Comparison of ENCODE assay signal across 10 cellular contexts in the genomic region with DNA sequence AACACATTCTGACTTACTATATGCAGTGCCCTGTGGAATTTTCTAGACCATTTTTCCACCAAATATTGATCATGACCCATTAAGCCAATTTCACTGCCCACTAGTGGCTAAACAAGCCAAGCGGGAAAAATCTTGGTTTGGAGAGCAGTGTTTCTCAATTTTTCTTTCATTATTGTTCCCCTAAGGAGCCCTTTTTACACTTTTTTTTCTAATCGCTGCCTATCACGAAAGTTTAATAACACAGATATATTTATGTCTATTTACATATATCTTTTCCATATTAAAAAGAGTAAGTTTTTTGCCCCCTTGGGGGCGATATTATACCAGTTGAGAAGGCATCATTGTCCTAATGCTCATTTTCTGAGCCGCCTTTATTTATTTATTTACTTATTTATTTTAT. TPM values are rescaled to one million over a fixed set of nuclear protein-coding genes. Genes with fewer than 3 reads are reported as not detected.
DNase-seq lines count a peak whose midpoint lies in the region; ATAC-seq, FAIRE-seq and TF ChIP-seq lines count a peak whose summit lies in the region.
"Had no signal": no experiment of that assay in that cellular context is flagged by ENCODE, and none has a peak within 500 bp of the region (broad histone marks: within the 10 kb centered on the region; RNA-seq: fewer than 3 reads in every experiment).

No MANE protein-coding gene starts in this region.

- no peak for TF ChIP-seq POLR2A in HepG2 (IDR thresholded peaks at IDR 0.05; ENCODE audit: insufficient read depth in 1 of 2, low read depth in 2 of 2, low read length in 2 of 2)

- H3K4me3 ChIP-seq in AG10803 (ENCODE audit: low read length) = no peak overlapping the region
- no peak overlapping the region for H3K4me3 ChIP-seq in ascending aorta
- no peak overlapping the region for H3K4me3 ChIP-seq in HepG2 (replicated peaks in 1 of 3; ENCODE audit: insufficient read depth in 1 of 3, low read depth in 2 of 3, low read length in 3 of 3)

- H2BK5ac ChIP-seq in H9 (ENCODE audit: insufficient read length, low read length) = no peak overlapping the region

- no peaks in the 10 kb centered on the region for H3K79me2 ChIP-seq in H9 (ENCODE audit: insufficient read depth, low read length)
- no peaks in the 10 kb centered on the region for H3K79me2 ChIP-seq in HepG2 (ENCODE audit: insufficient read depth, low read length)

- TF ChIP-seq EP300 in HepG2 (IDR thresholded peaks at IDR 0.05; ENCODE audit: low read depth in 2 of 2, low read length in 2 of 2) (no peak), HepG2 (CRISPR knock-in tag; IDR thresholded peaks at IDR 0.05; ENCODE audit: borderline replicate concordance) (no peak)

- intact Hi-C loops in ascending aorta (cut with DNase I) (no loop called here), HepG2 (cut with micrococcal nuclease; ENCODE audit: unreplicated experiment) (loop anchor here (1.0 kb wide), 1 partner anchor 50 kb away; no protein-coding TSS in a partner anchor)

- no peak overlapping the region for H2BK120ac ChIP-seq in H9 (ENCODE audit: low read depth, low read length, poor library complexity, severe bottlenecking)

- H3K36me3 ChIP-seq in ascending aorta = no peaks in the 10 kb centered on the region
- H3K36me3 ChIP-seq in HepG2 (replicated peaks in 1 of 2; ENCODE audit: control insufficient read depth in 1 of 2, insufficient read depth in 2 of 2, low read length in 2 of 2) = no peaks in the 10 kb centered on the region

- H3K4me3 Mint-ChIP-seq in H9 = no peak overlapping the region
- H3K4me3 Mint-ChIP-seq: activated B cell treated with CpG ODN at 0.5 μM for 24 hours had no signal

- H3K27ac ChIP-seq in H9 (ENCODE audit: insufficient read length, low read depth, low read length) = no peak overlapping the region
- H3K27ac ChIP-seq in ascending aorta = no peak overlapping the region
- no peak overlapping the region for H3K27ac ChIP-seq in HepG2 (ENCODE audit: extremely low read length, insufficient read depth, low read length)

- no peak for TF ChIP-seq RAD21 in HepG2 (CRISPR knock-in tag; IDR thresholded peaks at IDR 0.05)

- WGBS in H9 (ENCODE audit: extremely low coverage, insufficient read length, low lambda C conversion rate) = no CpG with 5 or more reads among the region's 5 CpGs
- WGBS in HepG2 (ENCODE audit: low lambda C conversion rate) = 22% methylated on average over 5 of the region's 5 CpGs

- no peak overlapping the region for H4K91ac ChIP-seq in H9 (ENCODE audit: insufficient read length, low read depth, low read length)

- no peaks in the 10 kb centered on the region for H3K23me2 ChIP-seq in H9 (ENCODE audit: insufficient read length, low read depth, low read length, poor library complexity, severe bottlenecking)

- H4K20me1 ChIP-seq in H9 (ENCODE audit: control insufficient read depth, insufficient read depth, insufficient read length) = no peaks in the 10 kb centered on the region
- H4K20me1 ChIP-seq in HepG2 (ENCODE audit: insufficient read depth, low read length) = no peaks in the 10 kb centered on the region

- TF ChIP-seq CTCF in AG10803 (conservative IDR thresholded peaks at IDR 0.05; ENCODE audit: low read length) (peak; percentile 54), H9 (conservative IDR thresholded peaks at IDR 0.05) (peak; percentile 63), ascending aorta (IDR thresholded peaks at IDR 0.05) (peak in 2 of 3 experiments; percentile 33 to 51), HepG2 (CRISPR knock-in tag; IDR thresholded peaks at IDR 0.05) (peak; percentile 31; the same call in 1 of the 2 replicates)

- H3K79me1 ChIP-seq in H9 (ENCODE audit: insufficient read depth, low read depth, low read length, poor library complexity, severe bottlenecking) = no peaks in the 10 kb centered on the region

- no peaks in the 10 kb centered on the region for H3K4me1 Mint-ChIP-seq in H9

- no peaks in the 10 kb centered on the region; a peak in 1 of 5 replicates for H3K9me3 Mint-ChIP-seq in H9
- H3K9me3 Mint-ChIP-seq: activated B cell treated with CpG ODN at 0.5 μM for 24 hours had no signal

- H3K27ac Mint-ChIP-seq in H9 = no peak overlapping the region
- H3K27ac Mint-ChIP-seq: activated B cell treated with CpG ODN at 0.5 μM for 24 hours had no signal

- in situ Hi-C loops in HepG2 (cut with HindIII; ENCODE audit: extremely low pct_ligation_motif_present, low pct_unique_long_range_greater_than_20kb) = no loop called here

- no peak overlapping the region for H3K56ac ChIP-seq in H9 (ENCODE audit: insufficient read length, low read depth, low read length)

- H2BK20ac ChIP-seq in H9 (ENCODE audit: low read depth, low read length, poor library complexity, severe bottlenecking) = no peak overlapping the region

- DNase-seq in AG10803 (ENCODE audit: low read depth) (peak; percentile 44), H9 (no peak), ascending aorta (ENCODE audit: low spot score in 2 of 2) (no peak), HepG2 (ENCODE audit: low spot score) (no peak), HPDE6-E6E7 (ENCODE audit: extremely low spot score) (no peak), foreskin melanocyte (no peak)
- DNase-seq: activated B cell treated with CpG ODN at 0.5 μM for 24 hours had no signal

- no peak overlapping the region for H2BK12ac ChIP-seq in H9 (ENCODE audit: insufficient read length, low read depth, low read length)

- H3T11ph ChIP-seq in H9 (ENCODE audit: low read length) = no peak overlapping the region

- H3K9me3 ChIP-seq in H9 (ENCODE audit: control insufficient read depth, low read depth, low read length) (no peaks in the 10 kb centered on the region), ascending aorta (no peaks in the 10 kb centered on the region), HepG2 (ENCODE audit: low read length) (no peaks in the 10 kb centered on the region)

- no peaks in the 10 kb centered on the region for H3K4me1 ChIP-seq in H9 (ENCODE audit: insufficient read depth, low read length)
- no peaks in the 10 kb centered on the region for H3K4me1 ChIP-seq in ascending aorta
- peaks cover 22% of the 10 kb centered on the region for H3K4me1 ChIP-seq in HepG2 (ENCODE audit: insufficient read depth, low read length)

- no peak overlapping the region for H2BK15ac ChIP-seq in H9 (ENCODE audit: low read depth, low read length)

- no peak overlapping the region for H3K18ac ChIP-seq in H9 (ENCODE audit: insufficient read length, low read depth, low read length)

- no peak overlapping the region for H2AFZ ChIP-seq in H9 (ENCODE audit: low read length)
- no peak overlapping the region for H2AFZ ChIP-seq in HepG2 (ENCODE audit: low read length)

- peaks cover 24% of the 10 kb centered on the region for H3K27me3 Mint-ChIP-seq in H9 (ENCODE audit: low read depth)
- H3K27me3 Mint-ChIP-seq: activated B cell treated with CpG ODN at 0.5 μM for 24 hours had no signal

- no peak overlapping the region for H4K5ac ChIP-seq in H9 (ENCODE audit: insufficient read length, low read depth, low read length)

- H3K14ac ChIP-seq in H9 (ENCODE audit: insufficient read depth, low read length) = no peak overlapping the region

- no peaks in the 10 kb centered on the region for H3K36me3 Mint-ChIP-seq in H9 (ENCODE audit: insufficient read depth in 1 of 3, low read depth in 3 of 3)

- no TSS peak for BruUV-seq in HepG2 (replicated peaks; lab: Mats Ljungman, UMichigan)

- no peak for ATAC-seq in HepG2
- ATAC-seq in GM18868 (IDR thresholded peaks at IDR 0.05; ENCODE audit: unreplicated experiment) = no peak
- ATAC-seq in GM18870 (IDR thresholded peaks at IDR 0.05; ENCODE audit: unreplicated experiment) = no peak

- CTCF ChIA-PET in HepG2 (lab: Yijun Ruan, JAX; ENCODE audit: low intra/inter-chr PET ratio, low total read pairs) = interaction anchor here (1.4 to 2.1 kb wide), 2 partner anchors 13 to 50 kb away, joined by 6 to 8 read pairs; partner anchors contain the start of gene TBX6

- no peak overlapping the region for H2AK5ac ChIP-seq in H9 (ENCODE audit: insufficient read length, low read length)

- H3K27me3 ChIP-seq in H9 (ENCODE audit: insufficient read depth, low read length) = no peaks in the 10 kb centered on the region
- no peaks in the 10 kb centered on the region for H3K27me3 ChIP-seq in ascending aorta
- peaks cover 0 to 20% of the 10 kb centered on the region in 2 experiments; a peak in 2 of 5 replicates for H3K27me3 ChIP-seq in HepG2 (ENCODE audit: control insufficient read depth in 1 of 2, insufficient read depth in 2 of 2, low read length in 2 of 2)

- no peak overlapping the region for H3K9ac ChIP-seq in H9 (ENCODE audit: extremely low read depth, insufficient read length, low read length)
- no peak overlapping the region for H3K9ac ChIP-seq in HepG2 (ENCODE audit: insufficient read depth, low read depth, low read length)

- H3K23ac ChIP-seq in H9 (ENCODE audit: insufficient read length, low read depth, low read length) = no peak overlapping the region

- no peak overlapping the region for H4K8ac ChIP-seq in H9 (replicated peaks; ENCODE audit: insufficient read length, low read depth, low read length)

- FAIRE-seq in HepG2 (lab: Jason Lieb, UNC) = no peak

- H3K4ac ChIP-seq in H9 (ENCODE audit: low read depth, low read length) = no peak overlapping the region

- POLR2A ChIA-PET in HepG2 (lab: Yijun Ruan, JAX) = no interaction called here

- no peak overlapping the region for H3K4me2 ChIP-seq in H9 (ENCODE audit: insufficient read depth, insufficient read length, low read length)
- H3K4me2 ChIP-seq in HepG2 (ENCODE audit: low read depth, low read length) = no peak overlapping the region

RNA-seq across cellular contexts. Expression of gene TLCD3B, which starts 10.8 kb away (rescaled TPM):
- total RNA-seq in H9 (2021) = 20.9 and 22.3 TPM in 2 replicates
- not detected for total RNA-seq in ascending aorta
- total RNA-seq in HepG2 (2016; rRNA removed; fragmentation: Illumina TruSeq; extraction: Trizol) = not detected in 2 replicates
- total RNA-seq in HepG2 (2016; cell fraction: cytosol; rRNA removed; fragmentation: Illumina TruSeq; extraction: Trizol; ENCODE audit: low read depth) = not detected in 2 replicates
- total RNA-seq in HepG2 (2016; cell fraction: insoluble cytoplasmic fraction; rRNA removed; fragmentation: Illumina TruSeq; extraction: Trizol) = not detected in 2 replicates
- total RNA-seq in HepG2 (2016; cell fraction: membrane; rRNA removed; fragmentation: Illumina TruSeq; extraction: Trizol) = not detected in 2 replicates
- not detected in 2 replicates for total RNA-seq in HepG2 (2016; cell fraction: nucleus; rRNA removed; fragmentation: Illumina TruSeq; extraction: Trizol)
- polyA plus RNA-seq in HepG2 (2011; rRNA removed) = 0.24 TPM in 1 of 2 replicates, not detected in the other
- not detected in 2 replicates for polyA plus RNA-seq in HepG2 (2011; cell fraction: cytosol; rRNA removed)
- 0.10 and 0.54 TPM in 2 replicates for polyA plus RNA-seq in HepG2 (2011; cell fraction: nucleus; rRNA removed)
- polyA plus RNA-seq in HepG2 (2012) = not detected in 2 replicates
- not detected in 2 replicates for polyA plus RNA-seq in HepG2 (2016; cell fraction: cytosol; fragmentation: Illumina TruSeq; extraction: Trizol; ENCODE audit: low read depth)
- not detected in 2 replicates for polyA plus RNA-seq in HepG2 (2016; cell fraction: insoluble cytoplasmic fraction; fragmentation: Illumina TruSeq; extraction: Trizol; ENCODE audit: low read depth)
- not detected in 2 replicates for polyA plus RNA-seq in HepG2 (2016; cell fraction: membrane; fragmentation: Illumina TruSeq; extraction: Trizol; ENCODE audit: low read depth)
- not detected in 2 replicates for polyA plus RNA-seq in HepG2 (2016; cell fraction: nucleus; fragmentation: Illumina TruSeq; extraction: Trizol; ENCODE audit: insufficient read depth, low read depth)
- polyA minus RNA-seq in HepG2 (2011; rRNA and poly(A)+ RNA removed; ENCODE audit: low replicate concordance) = 0.72 TPM in 1 of 2 replicates, not detected in the other
- polyA minus RNA-seq in HepG2 (2011; cell fraction: cytosol; rRNA and poly(A)+ RNA removed) = not detected in 2 replicates
- polyA minus RNA-seq in HepG2 (2011; cell fraction: nucleus; rRNA and poly(A)+ RNA removed) = not detected in 2 replicates
- total RNA-seq: activated B cell treated with CpG ODN at 0.5 μM for 24 hours had no signal

RNA-seq across cellular contexts. Expression of gene C16orf92, which starts 18.8 kb away (rescaled TPM):
- not detected in 2 replicates for total RNA-seq in H9 (2021)
- not detected for total RNA-seq in ascending aorta
- not detected in 2 replicates for total RNA-seq in HepG2 (2016; rRNA removed; fragmentation: Illumina TruSeq; extraction: Trizol)
- not detected in 2 replicates for total RNA-seq in HepG2 (2016; cell fraction: cytosol; rRNA removed; fragmentation: Illumina TruSeq; extraction: Trizol; ENCODE audit: low read depth)
- total RNA-seq in HepG2 (2016; cell fraction: insoluble cytoplasmic fraction; rRNA removed; fragmentation: Illumina TruSeq; extraction: Trizol) = not detected in 2 replicates
- total RNA-seq in HepG2 (2016; cell fraction: membrane; rRNA removed; fragmentation: Illumina TruSeq; extraction: Trizol) = not detected in 2 replicates
- not detected in 2 replicates for total RNA-seq in HepG2 (2016; cell fraction: nucleus; rRNA removed; fragmentation: Illumina TruSeq; extraction: Trizol)
- polyA plus RNA-seq in HepG2 (2011; rRNA removed) = not detected in 2 replicates
- polyA plus RNA-seq in HepG2 (2011; cell fraction: cytosol; rRNA removed) = not detected in 2 replicates
- polyA plus RNA-seq in HepG2 (2011; cell fraction: nucleus; rRNA removed) = not detected in 2 replicates
- not detected in 2 replicates for polyA plus RNA-seq in HepG2 (2012)
- polyA plus RNA-seq in HepG2 (2016; cell fraction: cytosol; fragmentation: Illumina TruSeq; extraction: Trizol; ENCODE audit: low read depth) = not detected in 2 replicates
- not detected in 2 replicates for polyA plus RNA-seq in HepG2 (2016; cell fraction: insoluble cytoplasmic fraction; fragmentation: Illumina TruSeq; extraction: Trizol; ENCODE audit: low read depth)
- not detected in 2 replicates for polyA plus RNA-seq in HepG2 (2016; cell fraction: membrane; fragmentation: Illumina TruSeq; extraction: Trizol; ENCODE audit: low read depth)
- not detected in 2 replicates for polyA plus RNA-seq in HepG2 (2016; cell fraction: nucleus; fragmentation: Illumina TruSeq; extraction: Trizol; ENCODE audit: insufficient read depth, low read depth)
- not detected in 2 replicates for polyA minus RNA-seq in HepG2 (2011; rRNA and poly(A)+ RNA removed; ENCODE audit: low replicate concordance)
- polyA minus RNA-seq in HepG2 (2011; cell fraction: cytosol; rRNA and poly(A)+ RNA removed) = not detected in 2 replicates
- not detected in 2 replicates for polyA minus RNA-seq in HepG2 (2011; cell fraction: nucleus; rRNA and poly(A)+ RNA removed)
- total RNA-seq: activated B cell treated with CpG ODN at 0.5 μM for 24 hours, HT1080 had no signal

RNA-seq across cellular contexts. Expression of gene ALDOA, which starts 23.7 kb away (rescaled TPM):
- total RNA-seq in H9 (2021) (1,356 and 1,375 TPM in 2 replicates), ascending aorta (1,202 TPM), HepG2 (2016; rRNA removed; fragmentation: Illumina TruSeq; extraction: Trizol) (925 and 999 TPM in 2 replicates)
- 363 and 383 TPM in 2 replicates for total RNA-seq in HepG2 (2016; cell fraction: cytosol; rRNA removed; fragmentation: Illumina TruSeq; extraction: Trizol; ENCODE audit: low read depth)
- 919 and 949 TPM in 2 replicates for total RNA-seq in HepG2 (2016; cell fraction: insoluble cytoplasmic fraction; rRNA removed; fragmentation: Illumina TruSeq; extraction: Trizol)
- total RNA-seq in HepG2 (2016; cell fraction: membrane; rRNA removed; fragmentation: Illumina TruSeq; extraction: Trizol) = 400 and 482 TPM in 2 replicates
- total RNA-seq in HepG2 (2016; cell fraction: nucleus; rRNA removed; fragmentation: Illumina TruSeq; extraction: Trizol) = 406 and 421 TPM in 2 replicates
- polyA plus RNA-seq in HepG2 (2011; rRNA removed) = 1,884 and 1,912 TPM in 2 replicates
- polyA plus RNA-seq in HepG2 (2011; cell fraction: cytosol; rRNA removed) = 1,982 and 2,786 TPM in 2 replicates
- polyA plus RNA-seq in HepG2 (2011; cell fraction: nucleus; rRNA removed) = 1,265 and 1,338 TPM in 2 replicates
- polyA plus RNA-seq in HepG2 (2012) = 2,541 and 2,865 TPM in 2 replicates
- polyA plus RNA-seq in HepG2 (2016; cell fraction: cytosol; fragmentation: Illumina TruSeq; extraction: Trizol; ENCODE audit: low read depth) = 565 and 614 TPM in 2 replicates
- 1,258 and 1,452 TPM in 2 replicates for polyA plus RNA-seq in HepG2 (2016; cell fraction: insoluble cytoplasmic fraction; fragmentation: Illumina TruSeq; extraction: Trizol; ENCODE audit: low read depth)
- polyA plus RNA-seq in HepG2 (2016; cell fraction: membrane; fragmentation: Illumina TruSeq; extraction: Trizol; ENCODE audit: low read depth) = 559 and 571 TPM in 2 replicates
- polyA plus RNA-seq in HepG2 (2016; cell fraction: nucleus; fragmentation: Illumina TruSeq; extraction: Trizol; ENCODE audit: insufficient read depth, low read depth) = 791 and 794 TPM in 2 replicates
- polyA minus RNA-seq in HepG2 (2011; rRNA and poly(A)+ RNA removed; ENCODE audit: low replicate concordance) = 1,277 and 3,284 TPM in 2 replicates
- polyA minus RNA-seq in HepG2 (2011; cell fraction: cytosol; rRNA and poly(A)+ RNA removed) = 1,933 and 2,188 TPM in 2 replicates
- polyA minus RNA-seq in HepG2 (2011; cell fraction: nucleus; rRNA and poly(A)+ RNA removed) = 380 and 520 TPM in 2 replicates

RNA-seq across cellular contexts. Expression of gene DOC2A, which starts 31.0 kb away (rescaled TPM):
- 10.2 and 12.2 TPM in 2 replicates for total RNA-seq in H9 (2021)
- not detected for total RNA-seq in ascending aorta
- total RNA-seq in HepG2 (2016; rRNA removed; fragmentation: Illumina TruSeq; extraction: Trizol) = 0.15 and 0.21 TPM in 2 replicates
- not detected in 2 replicates for total RNA-seq in HepG2 (2016; cell fraction: cytosol; rRNA removed; fragmentation: Illumina TruSeq; extraction: Trizol; ENCODE audit: low read depth)
- total RNA-seq in HepG2 (2016; cell fraction: insoluble cytoplasmic fraction; rRNA removed; fragmentation: Illumina TruSeq; extraction: Trizol) = 0.24 TPM in 1 of 2 replicates, not detected in the other
- total RNA-seq in HepG2 (2016; cell fraction: membrane; rRNA removed; fragmentation: Illumina TruSeq; extraction: Trizol) = not detected in 2 replicates
- total RNA-seq in HepG2 (2016; cell fraction: nucleus; rRNA removed; fragmentation: Illumina TruSeq; extraction: Trizol) = 0.22 TPM in 1 of 2 replicates, not detected in the other
- 0.55 and 1.4 TPM in 2 replicates for polyA plus RNA-seq in HepG2 (2011; rRNA removed)
- 0.36 and 0.52 TPM in 2 replicates for polyA plus RNA-seq in HepG2 (2011; cell fraction: cytosol; rRNA removed)
- polyA plus RNA-seq in HepG2 (2011; cell fraction: nucleus; rRNA removed) = 4.4 and 6.3 TPM in 2 replicates
- 0.52 and 0.72 TPM in 2 replicates for polyA plus RNA-seq in HepG2 (2012)
- not detected in 2 replicates for polyA plus RNA-seq in HepG2 (2016; cell fraction: cytosol; fragmentation: Illumina TruSeq; extraction: Trizol; ENCODE audit: low read depth)
- not detected in 2 replicates for polyA plus RNA-seq in HepG2 (2016; cell fraction: insoluble cytoplasmic fraction; fragmentation: Illumina TruSeq; extraction: Trizol; ENCODE audit: low read depth)
- not detected in 2 replicates for polyA plus RNA-seq in HepG2 (2016; cell fraction: membrane; fragmentation: Illumina TruSeq; extraction: Trizol; ENCODE audit: low read depth)
- 0.66 and 1.1 TPM in 2 replicates for polyA plus RNA-seq in HepG2 (2016; cell fraction: nucleus; fragmentation: Illumina TruSeq; extraction: Trizol; ENCODE audit: insufficient read depth, low read depth)
- polyA minus RNA-seq in HepG2 (2011; rRNA and poly(A)+ RNA removed; ENCODE audit: low replicate concordance) = 0.12 and 0.37 TPM in 2 replicates
- not detected in 2 replicates for polyA minus RNA-seq in HepG2 (2011; cell fraction: cytosol; rRNA and poly(A)+ RNA removed)
- not detected in 2 replicates for polyA minus RNA-seq in HepG2 (2011; cell fraction: nucleus; rRNA and poly(A)+ RNA removed)
- total RNA-seq: activated B cell treated with CpG ODN at 0.5 μM for 24 hours had no signal

RNA-seq across cellular contexts. Expression of gene PPP4C, which starts 34.0 kb away (rescaled TPM):
- 162 and 163 TPM in 2 replicates for total RNA-seq in H9 (2021)
- total RNA-seq in ascending aorta = 50.7 TPM
- total RNA-seq in HepG2 (2016; rRNA removed; fragmentation: Illumina TruSeq; extraction: Trizol) = 176 and 177 TPM in 2 replicates
- 65.7 and 77.2 TPM in 2 replicates for total RNA-seq in HepG2 (2016; cell fraction: cytosol; rRNA removed; fragmentation: Illumina TruSeq; extraction: Trizol; ENCODE audit: low read depth)
- 171 and 181 TPM in 2 replicates for total RNA-seq in HepG2 (2016; cell fraction: insoluble cytoplasmic fraction; rRNA removed; fragmentation: Illumina TruSeq; extraction: Trizol)
- total RNA-seq in HepG2 (2016; cell fraction: membrane; rRNA removed; fragmentation: Illumina TruSeq; extraction: Trizol) = 128 and 142 TPM in 2 replicates
- total RNA-seq in HepG2 (2016; cell fraction: nucleus; rRNA removed; fragmentation: Illumina TruSeq; extraction: Trizol) = 74.9 and 87.3 TPM in 2 replicates
- polyA plus RNA-seq in HepG2 (2011; rRNA removed) = 220 and 272 TPM in 2 replicates
- 258 and 302 TPM in 2 replicates for polyA plus RNA-seq in HepG2 (2011; cell fraction: cytosol; rRNA removed)
- 210 and 223 TPM in 2 replicates for polyA plus RNA-seq in HepG2 (2011; cell fraction: nucleus; rRNA removed)
- polyA plus RNA-seq in HepG2 (2012) = 137 and 191 TPM in 2 replicates
- 74.4 and 81.5 TPM in 2 replicates for polyA plus RNA-seq in HepG2 (2016; cell fraction: cytosol; fragmentation: Illumina TruSeq; extraction: Trizol; ENCODE audit: low read depth)
- 211 and 227 TPM in 2 replicates for polyA plus RNA-seq in HepG2 (2016; cell fraction: insoluble cytoplasmic fraction; fragmentation: Illumina TruSeq; extraction: Trizol; ENCODE audit: low read depth)
- polyA plus RNA-seq in HepG2 (2016; cell fraction: membrane; fragmentation: Illumina TruSeq; extraction: Trizol; ENCODE audit: low read depth) = 119 and 131 TPM in 2 replicates
- polyA plus RNA-seq in HepG2 (2016; cell fraction: nucleus; fragmentation: Illumina TruSeq; extraction: Trizol; ENCODE audit: insufficient read depth, low read depth) = 198 and 202 TPM in 2 replicates
- polyA minus RNA-seq in HepG2 (2011; rRNA and poly(A)+ RNA removed; ENCODE audit: low replicate concordance) = 448 and 594 TPM in 2 replicates
- polyA minus RNA-seq in HepG2 (2011; cell fraction: cytosol; rRNA and poly(A)+ RNA removed) = 140 and 151 TPM in 2 replicates
- 46.2 and 53.8 TPM in 2 replicates for polyA minus RNA-seq in HepG2 (2011; cell fraction: nucleus; rRNA and poly(A)+ RNA removed)

Comparison
In these comparisons a context has a peak if more than half of its experiments do, and no peak if none do; other contexts are left out.
1. RNA of gene TLCD3B, which starts 10.8 kb away (total RNA-seq): 20.9 to 22.3 TPM in H9; not detected in ascending aorta (single experiment) and not detected in HepG2; every median in the first group is over 10 times any median in the second.
2. Peak in every context shown above with its lines, with median percentiles within 50 percentile points of each other: CTCF ChIP-seq.